Comparison of ENCODE assay signal across 1 cellular context in genomic region chr1:206547104-206547503, GRCh38.
TF ChIP-seq lines count a peak whose summit lies in the region.

No MANE protein-coding gene starts in this region.

TF ChIP-seq in GM23338, 12 proteins besides CTCF, POLR2A, EP300 and RAD21 (continued from another document):
- TF ChIP-seq, protein P1, sequence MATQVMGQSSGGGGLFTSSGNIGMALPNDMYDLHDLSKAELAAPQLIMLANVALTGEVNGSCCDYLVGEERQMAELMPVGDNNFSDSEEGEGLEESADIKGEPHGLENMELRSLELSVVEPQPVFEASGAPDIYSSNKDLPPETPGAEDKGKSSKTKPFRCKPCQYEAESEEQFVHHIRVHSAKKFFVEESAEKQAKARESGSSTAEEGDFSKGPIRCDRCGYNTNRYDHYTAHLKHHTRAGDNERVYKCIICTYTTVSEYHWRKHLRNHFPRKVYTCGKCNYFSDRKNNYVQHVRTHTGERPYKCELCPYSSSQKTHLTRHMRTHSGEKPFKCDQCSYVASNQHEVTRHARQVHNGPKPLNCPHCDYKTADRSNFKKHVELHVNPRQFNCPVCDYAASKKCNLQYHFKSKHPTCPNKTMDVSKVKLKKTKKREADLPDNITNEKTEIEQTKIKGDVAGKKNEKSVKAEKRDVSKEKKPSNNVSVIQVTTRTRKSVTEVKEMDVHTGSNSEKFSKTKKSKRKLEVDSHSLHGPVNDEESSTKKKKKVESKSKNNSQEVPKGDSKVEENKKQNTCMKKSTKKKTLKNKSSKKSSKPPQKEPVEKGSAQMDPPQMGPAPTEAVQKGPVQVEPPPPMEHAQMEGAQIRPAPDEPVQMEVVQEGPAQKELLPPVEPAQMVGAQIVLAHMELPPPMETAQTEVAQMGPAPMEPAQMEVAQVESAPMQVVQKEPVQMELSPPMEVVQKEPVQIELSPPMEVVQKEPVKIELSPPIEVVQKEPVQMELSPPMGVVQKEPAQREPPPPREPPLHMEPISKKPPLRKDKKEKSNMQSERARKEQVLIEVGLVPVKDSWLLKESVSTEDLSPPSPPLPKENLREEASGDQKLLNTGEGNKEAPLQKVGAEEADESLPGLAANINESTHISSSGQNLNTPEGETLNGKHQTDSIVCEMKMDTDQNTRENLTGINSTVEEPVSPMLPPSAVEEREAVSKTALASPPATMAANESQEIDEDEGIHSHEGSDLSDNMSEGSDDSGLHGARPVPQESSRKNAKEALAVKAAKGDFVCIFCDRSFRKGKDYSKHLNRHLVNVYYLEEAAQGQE (IDR thresholded peaks at IDR 0.05; ENCODE audit: unreplicated experiment), result no peak
- TF ChIP-seq ZNF114 (CRISPR knock-in tag; IDR thresholded peaks at IDR 0.05), result no peak
TF ChIP-seq in GM23338: peak in this region for 0.
